Comparison of ENCODE assay signal across 1 cellular context in the genomic region with DNA sequence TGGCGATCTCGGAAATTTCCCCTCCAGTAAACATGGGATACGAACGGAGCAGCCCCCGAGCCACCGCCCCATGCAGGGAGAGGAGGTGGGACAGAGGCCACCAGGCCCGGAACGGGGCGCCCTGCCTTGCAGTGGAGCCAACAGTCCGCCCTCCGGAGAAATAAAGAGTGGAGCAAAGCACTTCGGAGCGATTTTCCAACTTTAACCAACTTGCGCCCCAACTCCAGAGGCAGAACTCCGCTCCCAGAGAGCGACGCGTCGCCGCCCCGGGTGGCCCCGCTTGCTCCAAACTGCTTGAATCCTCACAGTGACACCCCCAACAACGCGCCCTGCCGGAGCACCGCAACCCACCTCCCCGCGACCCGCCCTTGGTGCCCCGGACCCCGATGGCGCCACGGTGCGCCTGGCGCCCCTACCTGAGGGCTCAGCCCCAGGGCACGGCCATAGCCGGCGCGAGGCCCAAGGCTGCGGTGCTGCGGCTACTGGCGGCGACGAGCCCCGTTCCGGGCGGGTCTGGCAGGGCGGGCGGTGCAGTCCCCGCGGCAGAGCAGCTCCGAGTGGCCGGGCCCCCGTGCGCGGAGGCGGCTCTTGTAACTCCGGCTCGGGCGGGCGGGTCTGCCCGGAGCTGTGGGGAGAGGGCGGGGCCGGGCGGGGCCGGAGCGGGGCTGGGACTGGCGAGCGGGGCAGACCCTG.
A peak's percentile ranks its signal among the peaks of the same experiment; 100 is the strongest.
TF ChIP-seq lines count a peak whose summit lies in the region.

A gene with protein sequence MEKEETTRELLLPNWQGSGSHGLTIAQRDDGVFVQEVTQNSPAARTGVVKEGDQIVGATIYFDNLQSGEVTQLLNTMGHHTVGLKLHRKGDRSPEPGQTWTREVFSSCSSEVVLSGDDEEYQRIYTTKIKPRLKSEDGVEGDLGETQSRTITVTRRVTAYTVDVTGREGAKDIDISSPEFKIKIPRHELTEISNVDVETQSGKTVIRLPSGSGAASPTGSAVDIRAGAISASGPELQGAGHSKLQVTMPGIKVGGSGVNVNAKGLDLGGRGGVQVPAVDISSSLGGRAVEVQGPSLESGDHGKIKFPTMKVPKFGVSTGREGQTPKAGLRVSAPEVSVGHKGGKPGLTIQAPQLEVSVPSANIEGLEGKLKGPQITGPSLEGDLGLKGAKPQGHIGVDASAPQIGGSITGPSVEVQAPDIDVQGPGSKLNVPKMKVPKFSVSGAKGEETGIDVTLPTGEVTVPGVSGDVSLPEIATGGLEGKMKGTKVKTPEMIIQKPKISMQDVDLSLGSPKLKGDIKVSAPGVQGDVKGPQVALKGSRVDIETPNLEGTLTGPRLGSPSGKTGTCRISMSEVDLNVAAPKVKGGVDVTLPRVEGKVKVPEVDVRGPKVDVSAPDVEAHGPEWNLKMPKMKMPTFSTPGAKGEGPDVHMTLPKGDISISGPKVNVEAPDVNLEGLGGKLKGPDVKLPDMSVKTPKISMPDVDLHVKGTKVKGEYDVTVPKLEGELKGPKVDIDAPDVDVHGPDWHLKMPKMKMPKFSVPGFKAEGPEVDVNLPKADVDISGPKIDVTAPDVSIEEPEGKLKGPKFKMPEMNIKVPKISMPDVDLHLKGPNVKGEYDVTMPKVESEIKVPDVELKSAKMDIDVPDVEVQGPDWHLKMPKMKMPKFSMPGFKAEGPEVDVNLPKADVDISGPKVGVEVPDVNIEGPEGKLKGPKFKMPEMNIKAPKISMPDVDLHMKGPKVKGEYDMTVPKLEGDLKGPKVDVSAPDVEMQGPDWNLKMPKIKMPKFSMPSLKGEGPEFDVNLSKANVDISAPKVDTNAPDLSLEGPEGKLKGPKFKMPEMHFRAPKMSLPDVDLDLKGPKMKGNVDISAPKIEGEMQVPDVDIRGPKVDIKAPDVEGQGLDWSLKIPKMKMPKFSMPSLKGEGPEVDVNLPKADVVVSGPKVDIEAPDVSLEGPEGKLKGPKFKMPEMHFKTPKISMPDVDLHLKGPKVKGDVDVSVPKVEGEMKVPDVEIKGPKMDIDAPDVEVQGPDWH (N-terminal part only) (minus strand): TSS at position 563 of the 693 bp plus-strand sequence. CDS start 10,708 bp downstream, outside the sequence.

TF ChIP-seq in HCT116, 20 proteins besides CTCF, POLR2A, EP300 and RAD21:
- no peak for TF ChIP-seq ELF1 (IDR thresholded peaks at IDR 0.05; ENCODE audit: borderline replicate concordance, low read depth)
- TF ChIP-seq SRF (IDR thresholded peaks at IDR 0.05; ENCODE audit: low read depth) = no peak
- TF ChIP-seq POLR2AphosphoS5 (IDR thresholded peaks at IDR 0.05; ENCODE audit: low read depth, low read length) = peak; percentile 90
- TF ChIP-seq ZNF274 (IDR thresholded peaks at IDR 0.05; ENCODE audit: low read depth, low read length) = no peak
- TF ChIP-seq CBX3 (IDR thresholded peaks at IDR 0.05; ENCODE audit: low read depth) = no peak
- TF ChIP-seq ZFX (IDR thresholded peaks at IDR 0.05) = peak; percentile 64; the same call in 1 of the 2 replicates
- TF ChIP-seq FOSL1 (IDR thresholded peaks at IDR 0.05; ENCODE audit: low read depth) = no peak
- TF ChIP-seq, protein P1, sequence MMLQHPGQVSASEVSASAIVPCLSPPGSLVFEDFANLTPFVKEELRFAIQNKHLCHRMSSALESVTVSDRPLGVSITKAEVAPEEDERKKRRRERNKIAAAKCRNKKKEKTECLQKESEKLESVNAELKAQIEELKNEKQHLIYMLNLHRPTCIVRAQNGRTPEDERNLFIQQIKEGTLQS (IDR thresholded peaks at IDR 0.05) = no peak
- TF ChIP-seq TCF7L2 (IDR thresholded peaks at IDR 0.05; ENCODE audit: borderline replicate concordance, extremely low read depth, insufficient read depth, insufficient read length) = no peak
- TF ChIP-seq JUND (IDR thresholded peaks at IDR 0.05) = no peak
- TF ChIP-seq, protein P2, sequence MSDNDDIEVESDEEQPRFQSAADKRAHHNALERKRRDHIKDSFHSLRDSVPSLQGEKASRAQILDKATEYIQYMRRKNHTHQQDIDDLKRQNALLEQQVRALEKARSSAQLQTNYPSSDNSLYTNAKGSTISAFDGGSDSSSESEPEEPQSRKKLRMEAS (IDR thresholded peaks at IDR 0.05) = no peak
